In genomic region chr6:143027058-143027457, GRCh38 we compare ENCODE assay signal across 8 cellular contexts. TPM values are rescaled to one million over a fixed set of nuclear protein-coding genes. Genes with fewer than 3 reads are reported as not detected.
A peak's percentile ranks its signal among the peaks of the same experiment; 100 is the strongest.
DNase-seq lines count a peak whose midpoint lies in the region; ATAC-seq and TF ChIP-seq lines count a peak whose summit lies in the region.

No MANE protein-coding gene starts in this region.

- H3K4me3 ChIP-seq in dorsolateral prefrontal cortex, result no peak overlapping the region

- H3K27me3 ChIP-seq in dorsolateral prefrontal cortex, result no peaks in the 10 kb centered on the region

- ATAC-seq in HG02642 (IDR thresholded peaks at IDR 0.05; ENCODE audit: poor library complexity, unreplicated experiment) (peak; percentile 65), GM21529 (IDR thresholded peaks at IDR 0.05; ENCODE audit: unreplicated experiment) (no peak)
- ATAC-seq in activated CD4-positive, alpha-beta T cell treated with anti-CD3 and anti-CD28 coated beads for 36 hours, result peak; percentile 83
- ATAC-seq in stimulated activated naive CD8-positive, alpha-beta T cell treated with anti-CD3 and anti-CD28 coated beads, Interleukin-15, amount 100 ng/mL, for 72 hours, result peak; percentile 67

- no peaks in the 10 kb centered on the region for H3K27me3 Mint-ChIP-seq in activated CD4-positive, alpha-beta T cell treated with anti-CD3 and anti-CD28 coated beads for 36 hours
- H3K27me3 Mint-ChIP-seq in stimulated activated naive CD8-positive, alpha-beta T cell treated with anti-CD3 and anti-CD28 coated beads, Interleukin-15, amount 100 ng/mL, for 72 hours, result no peaks in the 10 kb centered on the region

- H3K27ac ChIP-seq in C4-2B, result no peak overlapping the region
- no peak overlapping the region for H3K27ac ChIP-seq in dorsolateral prefrontal cortex

- CTCF ChIA-PET in activated CD4-positive, alpha-beta T cell treated with anti-CD3 and anti-CD28 coated beads for 36 hours (lab: Charles Lee), result interaction anchor here (0.6 to 2.3 kb wide), 36 partner anchors 9 to 557 kb away, joined by 3 to 41 read pairs (median 4); no protein-coding TSS in a partner anchor

- POLR2A ChIA-PET in activated CD4-positive, alpha-beta T cell treated with anti-CD3 and anti-CD28 coated beads for 36 hours (lab: Charles Lee), result interaction anchor here (1.0 kb wide), 1 partner anchor 105 kb away, joined by 4 read pairs; no protein-coding TSS in a partner anchor

- peaks cover 4% of the 10 kb centered on the region for H3K9me3 Mint-ChIP-seq in activated CD4-positive, alpha-beta T cell treated with anti-CD3 and anti-CD28 coated beads for 36 hours (ENCODE audit: low read depth)
- H3K9me3 Mint-ChIP-seq in stimulated activated naive CD8-positive, alpha-beta T cell treated with anti-CD3 and anti-CD28 coated beads, Interleukin-15, amount 100 ng/mL, for 72 hours, result peaks cover 9 to 19% of the 10 kb centered on the region in 2 donors

- H3K36me3 Mint-ChIP-seq in activated CD4-positive, alpha-beta T cell treated with anti-CD3 and anti-CD28 coated beads for 36 hours (ENCODE audit: low read depth), result peaks cover 2% of the 10 kb centered on the region

- H3K27ac Mint-ChIP-seq in activated CD4-positive, alpha-beta T cell treated with anti-CD3 and anti-CD28 coated beads for 36 hours, result no peak overlapping the region
- peak overlapping the region in 1 of 2 donors; percentile 42 for H3K27ac Mint-ChIP-seq in stimulated activated naive CD8-positive, alpha-beta T cell treated with anti-CD3 and anti-CD28 coated beads, Interleukin-15, amount 100 ng/mL, for 72 hours

- TF ChIP-seq CTCF in C4-2B (conservative IDR thresholded peaks at IDR 0.05) (peak; percentile 75), dorsolateral prefrontal cortex (IDR thresholded peaks at IDR 0.05 in 54 of 56, conservative IDR thresholded peaks at IDR 0.05 in 2 of 56; ENCODE audit: low read depth in 1 of 56, partially characterized antibody in 56 of 56) (peak; percentile 11 to 80 (median 58))

- DNase-seq in activated CD4-positive, alpha-beta T cell treated with anti-CD3 and anti-CD28 coated beads for 36 hours, result peak; percentile 76
- DNase-seq in dorsolateral prefrontal cortex (peak in 1 of 10 donors; percentile 52), mucosa of gallbladder (ENCODE audit: low spot score) (peak; percentile 21), ureter (ENCODE audit: low spot score) (no peak)
- peak; percentile 20 to 37 for DNase-seq in stimulated activated naive CD8-positive, alpha-beta T cell treated with anti-CD3 and anti-CD28 coated beads, Interleukin-15, amount 100 ng/mL, for 72 hours

- intact Hi-C loops in activated CD4-positive, alpha-beta T cell treated with anti-CD3 and anti-CD28 coated beads for 36 hours (cut with DNase I, micrococcal nuclease), result loop anchor here (1.0 to 5.0 kb wide), 6 partner anchors 334 to 552 kb away; no protein-coding TSS in a partner anchor
- intact Hi-C loops in dorsolateral prefrontal cortex (cut with DNase I), result loop anchor here in 1 of 2 donors (5.0 kb wide), 1 partner anchor 335 kb away; no protein-coding TSS in a partner anchor

- H3K4me3 Mint-ChIP-seq in activated CD4-positive, alpha-beta T cell treated with anti-CD3 and anti-CD28 coated beads for 36 hours, result no peak overlapping the region
- H3K4me3 Mint-ChIP-seq in stimulated activated naive CD8-positive, alpha-beta T cell treated with anti-CD3 and anti-CD28 coated beads, Interleukin-15, amount 100 ng/mL, for 72 hours, result no peak overlapping the region

- H3K4me1 Mint-ChIP-seq in activated CD4-positive, alpha-beta T cell treated with anti-CD3 and anti-CD28 coated beads for 36 hours, result peaks cover 5% of the 10 kb centered on the region
- H3K4me1 Mint-ChIP-seq in stimulated activated naive CD8-positive, alpha-beta T cell treated with anti-CD3 and anti-CD28 coated beads, Interleukin-15, amount 100 ng/mL, for 72 hours, result peaks cover 9% of the 10 kb centered on the region

RNA-seq across cellular contexts. Expression of gene AIG1, which starts 33.6 kb away (rescaled TPM):
- total RNA-seq in activated CD4-positive, alpha-beta T cell treated with anti-CD3 and anti-CD28 coated beads for 36 hours, result 10 to 100 TPM; 21.2 to 22.8 TPM
- 10 to 100 TPM; 39.6 to 81.0 (median 63.9) TPM for total RNA-seq in dorsolateral prefrontal cortex
- 81.4 TPM for total RNA-seq in mucosa of gallbladder
- total RNA-seq in ureter, result 81.5 TPM
